Comparison of ENCODE assay signal across 8 cellular contexts in the genomic region with DNA sequence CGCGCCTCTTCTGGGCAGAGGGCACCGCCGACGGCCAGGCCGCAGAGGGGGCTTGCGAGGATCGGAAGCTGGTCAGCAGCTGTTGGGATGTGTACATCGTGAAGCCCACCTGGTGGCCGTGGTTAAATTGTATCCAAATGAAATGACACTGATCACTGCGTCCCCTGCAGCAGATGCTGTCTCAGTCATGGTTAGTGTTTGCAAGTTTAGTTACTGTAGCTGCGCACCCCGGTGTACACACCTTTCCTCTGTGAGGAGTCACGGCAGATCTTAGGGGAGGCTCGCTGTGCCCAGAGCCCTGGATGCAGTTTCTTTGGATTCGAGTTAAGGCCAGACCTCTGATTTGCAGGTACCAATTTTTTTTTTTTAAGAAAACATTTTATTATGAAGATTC. TPM values are rescaled to one million over a fixed set of nuclear protein-coding genes. Genes with fewer than 3 reads are reported as not detected.
DNase-seq lines count a peak whose midpoint lies in the region; ATAC-seq and TF ChIP-seq lines count a peak whose summit lies in the region.

No MANE protein-coding gene starts in this region.

- peaks cover 0 to 5% of the 10 kb centered on the region in 2 experiments for H3K4me1 ChIP-seq in trophoblast cell (ENCODE audit: control insufficient read depth in 1 of 2, insufficient read depth in 2 of 2, low read length in 2 of 2)

- WGBS in trophoblast cell (ENCODE audit: extremely low coverage, insufficient coverage, insufficient read length), result no CpG with 5 or more reads among the region's 16 CpGs

- H4K91ac ChIP-seq in trophoblast cell (ENCODE audit: low read depth, low read length), result peak overlapping the region; percentile 92

- H3K4me2 ChIP-seq in trophoblast cell (ENCODE audit: low read length), result peak overlapping the region; percentile 72

- H3K23ac ChIP-seq in trophoblast cell (ENCODE audit: low read length), result no peak overlapping the region

- no peaks in the 10 kb centered on the region for H3K9me3 ChIP-seq in trophoblast cell (ENCODE audit: insufficient read depth, low read depth, low read length)

- H3K18ac ChIP-seq in trophoblast cell (ENCODE audit: low read length), result peak overlapping the region; percentile 88

- peak overlapping the region; percentile 46 for H2BK5ac ChIP-seq in trophoblast cell (ENCODE audit: low read depth, low read length, poor library complexity)

- H4K12ac ChIP-seq in trophoblast cell (ENCODE audit: low read depth, low read length), result peak overlapping the region; percentile 57

- H3K9me3 Mint-ChIP-seq in T-helper 2 cell treated with Interferon-gamma antibody and Interleukin-4, amounts not matched to agents 5 μg/mL and 100 μg/mL, for 36 hours, result no peaks in the 10 kb centered on the region

- no peaks in the 10 kb centered on the region for H3K27me3 Mint-ChIP-seq in T-helper 2 cell treated with Interferon-gamma antibody and Interleukin-4, amounts not matched to agents 5 μg/mL and 100 μg/mL, for 36 hours (ENCODE audit: low read depth)

- peak overlapping the region; percentile 94 for H4K8ac ChIP-seq in trophoblast cell (ENCODE audit: low read depth, low read length)

- H3K14ac ChIP-seq in trophoblast cell (ENCODE audit: low read length), result peak overlapping the region; percentile 79

- no peaks in the 10 kb centered on the region for H3K27me3 ChIP-seq in trophoblast cell (ENCODE audit: insufficient read depth, low read length)

- peak overlapping the region; percentile 79 for H3K27ac Mint-ChIP-seq in T-helper 2 cell treated with Interferon-gamma antibody and Interleukin-4, amounts not matched to agents 5 μg/mL and 100 μg/mL, for 36 hours

- peaks cover 9% of the 10 kb centered on the region for H3K36me3 Mint-ChIP-seq in T-helper 2 cell treated with Interferon-gamma antibody and Interleukin-4, amounts not matched to agents 5 μg/mL and 100 μg/mL, for 36 hours (ENCODE audit: low read depth)

- H3K9ac ChIP-seq in trophoblast cell (ENCODE audit: low read length), result peak overlapping the region; percentile 85

- ATAC-seq in HG02973 (IDR thresholded peaks at IDR 0.05; ENCODE audit: unreplicated experiment) (peak; percentile 23), GM18858 (IDR thresholded peaks at IDR 0.05; ENCODE audit: unreplicated experiment) (no peak)

- H2BK12ac ChIP-seq in trophoblast cell (ENCODE audit: low read length), result no peak overlapping the region

- H3K4me1 Mint-ChIP-seq in T-helper 2 cell treated with Interferon-gamma antibody and Interleukin-4, amounts not matched to agents 5 μg/mL and 100 μg/mL, for 36 hours (ENCODE audit: low read depth), result peaks cover 45% of the 10 kb centered on the region

- peak overlapping the region; percentile 26 for H3K27ac ChIP-seq in trophoblast cell (ENCODE audit: low read depth, low read length)

- H2AK5ac ChIP-seq in trophoblast cell (ENCODE audit: low read length), result peak overlapping the region; percentile 74

- no peak for TF ChIP-seq CTCF in GM12875 (IDR thresholded peaks at IDR 0.05; ENCODE audit: borderline replicate concordance, insufficient read depth, low read depth, low read length)
- no peak for TF ChIP-seq CTCF in fibroblast of pulmonary artery (IDR thresholded peaks at IDR 0.05; ENCODE audit: low read length, missing control alignments)
- no peak for TF ChIP-seq CTCF in GM13977 (IDR thresholded peaks at IDR 0.05; ENCODE audit: extremely low read depth, insufficient read depth, missing control alignments)

- DNase-seq in T-helper 2 cell treated with Interferon-gamma antibody and Interleukin-4, amounts not matched to agents 5 μg/mL and 100 μg/mL, for 36 hours (ENCODE audit: low spot score), result no peak
- DNase-seq in fibroblast of pulmonary artery (ENCODE audit: low read depth) (no peak), trophoblast cell (no peak), NOMO-1 treated with DMSO at 0.1 percent for 48 hours (lab: John Stamatoyannopoulos, UW; ENCODE audit: unreplicated experiment) (no peak), GM13977 (ENCODE audit: low spot score) (no peak)

- no peak overlapping the region for H2BK120ac ChIP-seq in trophoblast cell (ENCODE audit: insufficient read depth, low read length, poor library complexity)

- H2AFZ ChIP-seq in trophoblast cell (ENCODE audit: insufficient read depth, low read length, poor library complexity), result peak overlapping the region; percentile 97

- peaks cover 4 to 14% of the 10 kb centered on the region in 2 experiments for H3K36me3 ChIP-seq in trophoblast cell (ENCODE audit: control insufficient read depth in 1 of 2, insufficient read depth in 2 of 2, low read length in 2 of 2)

- in situ Hi-C loops in GM13977 (cut with MboI; ENCODE audit: low pct_unique_long_range_greater_than_20kb, low sequenced_read_pairs, unreplicated experiment), result no loop called here

- H3K4ac ChIP-seq in trophoblast cell (ENCODE audit: low read depth, low read length), result peak overlapping the region; percentile 66

- H3K4me3 Mint-ChIP-seq in T-helper 2 cell treated with Interferon-gamma antibody and Interleukin-4, amounts not matched to agents 5 μg/mL and 100 μg/mL, for 36 hours, result peak overlapping the region; percentile 92

- H3K79me2 ChIP-seq in trophoblast cell (ENCODE audit: control insufficient read depth, insufficient read depth, low read length, poor library complexity), result peaks cover 15% of the 10 kb centered on the region

- H3K79me1 ChIP-seq in trophoblast cell (ENCODE audit: low read length), result peaks cover 5% of the 10 kb centered on the region

- peak overlapping the region; percentile 69 for H3K4me3 ChIP-seq in GM12875 (ENCODE audit: low read depth, low read length)
- peak overlapping the region; percentile 85 for H3K4me3 ChIP-seq in fibroblast of pulmonary artery (replicated peaks; ENCODE audit: low read depth, low read length)
- H3K4me3 ChIP-seq in trophoblast cell (ENCODE audit: low read depth, low read length), result peak overlapping the region; percentile 84

RNA-seq across cellular contexts. Expression of gene NAA20, which starts 0.7 kb away (rescaled TPM):
- polyA plus RNA-seq in trophoblast cell (2013), result 42.9 and 45.3 TPM in 2 replicates

RNA-seq across cellular contexts. Expression of gene CRNKL1, which starts 34.4 kb away (rescaled TPM):
- polyA plus RNA-seq in trophoblast cell (2013), result 17.1 and 17.8 TPM in 2 replicates

RNA-seq across cellular contexts. Expression of gene CFAP61, which starts 34.5 kb away (rescaled TPM):
- 0.14 TPM in 1 of 2 replicates, not detected in the other for polyA plus RNA-seq in trophoblast cell (2013)
